11 cellular contexts compared by ENCODE assay signal in genomic region chr1:241849345-241849695, GRCh38. TPM values are rescaled to one million over a fixed set of nuclear protein-coding genes. Genes with fewer than 3 reads are reported as not detected.
DNase-seq lines count a peak whose midpoint lies in the region; ATAC-seq and TF ChIP-seq lines count a peak whose summit lies in the region.
"Had no signal": no experiment of that assay in that cellular context is flagged by ENCODE, and none has a peak within 500 bp of the region (broad histone marks: within the 10 kb centered on the region; RNA-seq: fewer than 3 reads in every experiment).

No MANE protein-coding gene starts in this region.

- intact Hi-C loops in A673 (cut with micrococcal nuclease; ENCODE audit: unreplicated experiment) = loop anchor here (5.0 kb wide), 1 partner anchor 317 kb away; the partner anchor contains the start of gene KMO

- BruUV-seq in A673 (replicated peaks; lab: Mats Ljungman, UMichigan) = no TSS peak

- H3K27ac ChIP-seq in A673 (ENCODE audit: low read depth, low read length, poor library complexity, severe bottlenecking) (no peak overlapping the region), SJSA1 (no peak overlapping the region)
- H3K27ac ChIP-seq: esophagus squamous epithelium, Peyer's patch had no signal

- TF ChIP-seq CTCF in A673 (conservative IDR thresholded peaks at IDR 0.05; ENCODE audit: low read depth, low read length) (no peak), GM12875 (IDR thresholded peaks at IDR 0.05; ENCODE audit: borderline replicate concordance, insufficient read depth, low read depth, low read length) (no peak), fibroblast of villous mesenchyme (IDR thresholded peaks at IDR 0.05; ENCODE audit: insufficient read depth, low read depth, low read length) (no peak)

- CTCF ChIA-PET in A673 (lab: Charles Lee) = no interaction called here

- no peaks in the 10 kb centered on the region for H3K4me1 ChIP-seq in A673 (ENCODE audit: insufficient read depth, low read length, poor library complexity, severe bottlenecking)
- H3K4me1 ChIP-seq in SJSA1 (replicated peaks) = peaks cover 16% of the 10 kb centered on the region

- H3K4me3 ChIP-seq in A673 (ENCODE audit: low read depth, low read length, poor library complexity, severe bottlenecking) (peak overlapping the region; percentile 75), GM12875 (ENCODE audit: low read depth, low read length) (peak overlapping the region; percentile 84), SJSA1 (peak overlapping the region; percentile 91), fibroblast of villous mesenchyme (ENCODE audit: low read depth, low read length) (peak overlapping the region; percentile 90)
- H3K4me3 ChIP-seq: Peyer's patch had no signal

- ATAC-seq in HG02759 (IDR thresholded peaks at IDR 0.05; ENCODE audit: unreplicated experiment) = no peak

- H3K27me3 ChIP-seq in A673 (replicated peaks; ENCODE audit: insufficient read depth, low read depth, low read length, poor library complexity) (no peaks in the 10 kb centered on the region), SJSA1 (replicated peaks) (no peaks in the 10 kb centered on the region)
- H3K27me3 ChIP-seq: esophagus squamous epithelium, Peyer's patch had no signal

- DNase-seq in A673 (ENCODE audit: low spot score) (no peak), SJSA1 (ENCODE audit: low read depth in 1 of 2, low spot score in 2 of 2) (no peak), fibroblast of villous mesenchyme (ENCODE audit: low read depth) (no peak), occipital lobe (lab: John Stamatoyannopoulos, UW) (no peak), NCI-H82 treated with DMSO at 0.1 percent for 48 hours (lab: John Stamatoyannopoulos, UW; ENCODE audit: unreplicated experiment) (no peak), COLO668 (lab: John Stamatoyannopoulos, UW; ENCODE audit: unreplicated experiment) (no peak)
- DNase-seq: DMS 273 treated with DMSO at 0.1 percent for 48 hours, esophagus squamous epithelium, Peyer's patch had no signal

- H3K36me3 ChIP-seq in A673 (ENCODE audit: insufficient read depth, low read length, poor library complexity, severe bottlenecking) (peaks cover 23% of the 10 kb centered on the region), SJSA1 (peaks cover 56% of the 10 kb centered on the region)
- H3K36me3 ChIP-seq: esophagus squamous epithelium, Peyer's patch had no signal

- POLR2A ChIA-PET in A673 (lab: Charles Lee; ENCODE audit: low non-redundant PET) = no interaction called here

- H3K9me3 ChIP-seq in A673 (ENCODE audit: low read depth, low read length, poor library complexity, severe bottlenecking) (no peaks in the 10 kb centered on the region), SJSA1 (replicated peaks) (no peaks in the 10 kb centered on the region)
- H3K9me3 ChIP-seq: esophagus squamous epithelium, Peyer's patch had no signal

RNA-seq across cellular contexts. Expression of gene EXO1, which starts 1.3 kb away (rescaled TPM):
- total RNA-seq in A673 (2021) (37.7 and 46.6 TPM in 2 replicates), fibroblast of villous mesenchyme (7.7 and 12.5 TPM in 2 replicates), occipital lobe (3.4 TPM)
- total RNA-seq in SJSA1 (2014; rRNA removed; shearing (Covaris generic)) = 42.9 and 48.3 TPM in 2 replicates
